In genomic region chr4:170026253-170026991, GRCh38 we compare ENCODE assay signal across 8 cellular contexts. TPM values are rescaled to one million over a fixed set of nuclear protein-coding genes. Genes with fewer than 3 reads are reported as not detected.
DNase-seq lines count a peak whose midpoint lies in the region; ATAC-seq, FAIRE-seq and TF ChIP-seq lines count a peak whose summit lies in the region.

MFAP3L (minus strand) TSS chr4:170026395; CDS start chr4:170005877, 20,518 bp downstream.

- WGBS in A549 (ENCODE audit: missing lambda C conversion rate), result 0% methylated on average over 6 of the region's 84 CpGs

- TF ChIP-seq EP300 in A549 (IDR thresholded peaks at IDR 0.05), result no peak

- H3K27me3 ChIP-seq in left lung, result peaks cover 10 to 38% of the 10 kb centered on the region in 2 donors

- H3K9me3 ChIP-seq in A549 (peaks cover 9% of the 10 kb centered on the region; the same call in 2 of the 3 replicates), left lung (no peaks in the 10 kb centered on the region)

- no peaks in the 10 kb centered on the region for H3K36me3 ChIP-seq in left lung

- H3K27ac ChIP-seq in A549 (peak within 1 kb of the TSS; percentile 84 to 100), left lung (peak within 1 kb of the TSS; percentile 82 to 90)

- H3K36me3 Mint-ChIP-seq in dendritic cell treated with granulocyte-macrophage colony-stimulating factor and Interleukin-4, amounts not matched to agents 40 ng/mL and 50 ng/mL, for 4 days (ENCODE audit: low read depth), result no peaks in the 10 kb centered on the region

- H3K4me3 Mint-ChIP-seq in dendritic cell treated with granulocyte-macrophage colony-stimulating factor and Interleukin-4, amounts not matched to agents 40 ng/mL and 50 ng/mL, for 4 days, result peak within 1 kb of the TSS; percentile 82

- H3K4me3 ChIP-seq in A549, result peak within 1 kb of the TSS; percentile 98
- H3K4me3 ChIP-seq in left lung, result peak within 1 kb of the TSS; percentile 77 to 95

- H3K4me2 ChIP-seq in A549, result peak within 1 kb of the TSS; percentile 73

- H3K27me3 Mint-ChIP-seq in dendritic cell treated with granulocyte-macrophage colony-stimulating factor and Interleukin-4, amounts not matched to agents 40 ng/mL and 50 ng/mL, for 4 days, result peaks cover 78% of the 10 kb centered on the region

- DNase-seq in A549 (ENCODE audit: low read depth in 1 of 2, low spot score in 1 of 2), result peak; percentile 71 to 80
- DNase-seq in NCI-H2227 (lab: John Stamatoyannopoulos, UW; ENCODE audit: unreplicated experiment), result peak; percentile 90
- peak; percentile 59 to 76 for DNase-seq in activated CD4-positive, alpha-beta T cell treated with anti-CD3 and anti-CD28 coated beads, Interleukin-2, amount 50 U/mL, for 24 hours (ENCODE audit: low read depth in 1 of 2, low spot score in 1 of 2)
- peak; percentile 89 to 98 for DNase-seq in left lung
- DNase-seq in stimulated activated CD4-positive, alpha-beta T cell treated with anti-CD3 and anti-CD28 coated beads, Interleukin-1b, Interleukin-23, amount 100 ng/mL, for 48 hours, result peak; percentile 81

- TF ChIP-seq RAD21 in A549 (conservative IDR thresholded peaks at IDR 0.05 in 1 of 2, IDR thresholded peaks at IDR 0.05 in 1 of 2), result no peak

- POLR2A ChIA-PET in A549 (lab: Yijun Ruan, JAX), result interaction anchor here (1.5 to 2.1 kb wide), 4 partner anchors 57 to 414 kb away, joined by 5 to 7 read pairs (median 6); partner anchors contain the start of gene NEK1

- CTCF ChIA-PET in A549 (lab: Yijun Ruan, JAX), result interaction anchor here (1.0 to 4.7 kb wide), 5 partner anchors 8 to 216 kb away, joined by 3 to 20 read pairs (median 4); no protein-coding TSS in a partner anchor

- H3K4me1 ChIP-seq in A549 (no peaks in the 10 kb centered on the region), left lung (peaks cover 5 to 8% of the 10 kb centered on the region in 2 donors)

- no peak; the same call in none of the 2 replicates for TF ChIP-seq POLR2A in A549 (IDR thresholded peaks at IDR 0.05; ENCODE audit: low read length)

- TF ChIP-seq CTCF in A549 (IDR thresholded peaks at IDR 0.05), result no peak
- TF ChIP-seq CTCF in left lung (IDR thresholded peaks at IDR 0.05), result no peak

- ATAC-seq in A549 (peak; percentile 90 to 91), GM18861 (IDR thresholded peaks at IDR 0.05; ENCODE audit: unreplicated experiment) (peak; percentile 85), HG03095 (IDR thresholded peaks at IDR 0.05; ENCODE audit: unreplicated experiment) (peak; percentile 86), left lung (peak; percentile 94)

- intact Hi-C loops in dendritic cell treated with granulocyte-macrophage colony-stimulating factor and Interleukin-4, amounts not matched to agents 40 ng/mL and 50 ng/mL, for 4 days (cut with micrococcal nuclease), result loop anchor here (2.0 to 5.0 kb wide), 2 partner anchors 79 to 414 kb away; partner anchors contain the start of gene NEK1
- intact Hi-C loops in left lung (cut with DNase I), result no loop called here

- no peak for FAIRE-seq in A549 (lab: Jason Lieb, UNC)

- no peaks in the 10 kb centered on the region for H3K9me3 Mint-ChIP-seq in dendritic cell treated with granulocyte-macrophage colony-stimulating factor and Interleukin-4, amounts not matched to agents 40 ng/mL and 50 ng/mL, for 4 days

- H3K4me1 Mint-ChIP-seq in dendritic cell treated with granulocyte-macrophage colony-stimulating factor and Interleukin-4, amounts not matched to agents 40 ng/mL and 50 ng/mL, for 4 days (ENCODE audit: low read depth), result peaks cover 13% of the 10 kb centered on the region

- H3K27ac Mint-ChIP-seq in dendritic cell treated with granulocyte-macrophage colony-stimulating factor and Interleukin-4, amounts not matched to agents 40 ng/mL and 50 ng/mL, for 4 days, result peak within 1 kb of the TSS; percentile 81

TF ChIP-seq in A549, 52 proteins besides CTCF, POLR2A, EP300 and RAD21:
- TF ChIP-seq MYC (IDR thresholded peaks at IDR 0.05; ENCODE audit: borderline replicate concordance, low read length), result 0 out of 2 replicates have a peak, but pooled peaks have one; percentile 44
- no peak for TF ChIP-seq MAFK (IDR thresholded peaks at IDR 0.05; ENCODE audit: partially characterized antibody)
- TF ChIP-seq MAZ (IDR thresholded peaks at IDR 0.05; ENCODE audit: borderline replicate concordance, low read depth, low read length), result peak; percentile 72; the same call in 1 of the 2 replicates
- TF ChIP-seq FOSB (CRISPR knock-in tag; IDR thresholded peaks at IDR 0.05), result no peak
- TF ChIP-seq POLR2AphosphoS2 (conservative IDR thresholded peaks at IDR 0.05; ENCODE audit: low read length), result no peak
- peak; percentile 82; the same call in 1 of the 2 replicates for TF ChIP-seq PHF8 (IDR thresholded peaks at IDR 0.05; ENCODE audit: borderline replicate concordance, low read depth)
- TF ChIP-seq MAX (IDR thresholded peaks at IDR 0.05), result peak; percentile 53; the same call in 1 of the 2 replicates
- no peak for TF ChIP-seq BHLHE40 (IDR thresholded peaks at IDR 0.05; ENCODE audit: low read depth, low read length)
- peak; percentile 35; the same call in 1 of the 2 replicates for TF ChIP-seq E2F6 (IDR thresholded peaks at IDR 0.05; ENCODE audit: borderline replicate concordance, low read depth)
- TF ChIP-seq JUN (IDR thresholded peaks at IDR 0.05), result peak; percentile 53 to 56; a peak in 2 of 5 replicates

RNA-seq across cellular contexts. Expression of gene MFAP3L, which starts in this region (rescaled TPM):
- polyA plus RNA-seq in A549 (2011; rRNA removed), result 7.0 and 8.9 TPM in 2 replicates
- 1.4 and 2.0 TPM in 2 replicates for polyA plus RNA-seq in A549 (2012; cell fraction: cytosol; rRNA removed)
- polyA plus RNA-seq in A549 (2012; cell fraction: nucleus; rRNA removed), result 2.1 and 3.6 TPM in 2 replicates
- polyA plus RNA-seq in A549 (2017; fragmentation: RNase III; extraction: RNeasy Plus Mini Kit Qiagen cat#74134 plus additional on column Dnase treatment), result 5.1 to 7.5 TPM (median 6.9 TPM) in 3 replicates
- polyA minus RNA-seq in A549 (2011; rRNA and poly(A)+ RNA removed), result 23.7 and 38.4 TPM in 2 replicates
- total RNA-seq in left lung, result 1 to 10 TPM; 4.7 to 4.8 TPM

Comparison
In these comparisons a context has a peak if more than half of its experiments do, and no peak if none do; other contexts are left out.
1. Peak in every context shown above with its lines: DNase-seq, ATAC-seq, H3K4me3 ChIP-seq and H3K27ac ChIP-seq.